ENCODE assay signal across 8 cellular contexts in genomic region chr9:124769451-124770358, GRCh38. TPM values are rescaled to one million over a fixed set of nuclear protein-coding genes. Genes with fewer than 3 reads are reported as not detected.
DNase-seq lines count a peak whose midpoint lies in the region; ATAC-seq and TF ChIP-seq lines count a peak whose summit lies in the region.

No MANE protein-coding gene starts in this region.

- no peak overlapping the region for H3K23ac ChIP-seq in mesendoderm (ENCODE audit: low read length)

- no peaks in the 10 kb centered on the region for H3K9me3 Mint-ChIP-seq in chondrocyte (ENCODE audit: low read depth)

- H3K4ac ChIP-seq in mesendoderm (ENCODE audit: low read depth, low read length), result no peak overlapping the region

- H3K79me2 ChIP-seq in mesendoderm (ENCODE audit: control insufficient read depth, insufficient read depth, low read length), result peaks cover 20% of the 10 kb centered on the region

- H3K27ac Mint-ChIP-seq in chondrocyte (ENCODE audit: unreplicated experiment), result no peak overlapping the region

- no peak for ATAC-seq in GM18498 (IDR thresholded peaks at IDR 0.05; ENCODE audit: unreplicated experiment)

- no peak overlapping the region for H2AK5ac ChIP-seq in mesendoderm (ENCODE audit: low read length)

- H3K27ac ChIP-seq in mesendoderm (ENCODE audit: low read depth, low read length) (peak overlapping the region; percentile 72), urinary bladder (ENCODE audit: low read depth) (no peak overlapping the region)

- peaks cover 3% of the 10 kb centered on the region for H3K36me3 Mint-ChIP-seq in chondrocyte (ENCODE audit: low read depth)

- peak overlapping the region; percentile 91 for H3K4me2 ChIP-seq in mesendoderm (ENCODE audit: low read length)

- peak overlapping the region; percentile 57 for H3K18ac ChIP-seq in mesendoderm (ENCODE audit: low read length)

- peak overlapping the region; percentile 84 for H3K56ac ChIP-seq in mesendoderm (ENCODE audit: low read length)

- H3K4me1 ChIP-seq in mesendoderm (ENCODE audit: control insufficient read depth, low read depth, low read length) (peaks cover 3% of the 10 kb centered on the region), urinary bladder (ENCODE audit: insufficient read depth) (no peaks in the 10 kb centered on the region)

- H3K9ac ChIP-seq in mesendoderm (ENCODE audit: low read length), result peak overlapping the region; percentile 69

- no peak overlapping the region for H2BK120ac ChIP-seq in mesendoderm (ENCODE audit: low read depth, low read length)

- H3K36me3 ChIP-seq in mesendoderm (ENCODE audit: control insufficient read depth, insufficient read depth, low read length), result no peaks in the 10 kb centered on the region
- H3K36me3 ChIP-seq in urinary bladder (ENCODE audit: insufficient read depth), result no peaks in the 10 kb centered on the region

- H2BK15ac ChIP-seq in mesendoderm (replicated peaks; ENCODE audit: low read depth), result no peak overlapping the region

- peak; percentile 21 to 24 for DNase-seq in SHP77 (lab: John Stamatoyannopoulos, UW)
- no peak for DNase-seq in SHP77 treated with DMSO at 0.1 percent for 48 hours (lab: John Stamatoyannopoulos, UW)
- DNase-seq in OCI-M1 (lab: John Stamatoyannopoulos, UW), result peak; percentile 65
- no peak for DNase-seq in chondrocyte (ENCODE audit: low spot score)
- DNase-seq in mesendoderm, result no peak
- DNase-seq in inferior parietal cortex (ENCODE audit: extremely low spot score), result no peak

- H3K4me3 ChIP-seq in mesendoderm (ENCODE audit: low read length) (peak overlapping the region; percentile 57), urinary bladder (ENCODE audit: low read depth, low read length) (peak overlapping the region; percentile 93)

- no peak overlapping the region for H2BK5ac ChIP-seq in mesendoderm (ENCODE audit: low read length)

- peaks cover 33% of the 10 kb centered on the region for H3K4me1 Mint-ChIP-seq in chondrocyte (ENCODE audit: low read depth)

- no peaks in the 10 kb centered on the region for H3K27me3 ChIP-seq in mesendoderm (ENCODE audit: insufficient read depth, low read length, poor library complexity)

- no peak overlapping the region for H4K8ac ChIP-seq in mesendoderm (ENCODE audit: low read depth, low read length)

- no peak overlapping the region for H4K5ac ChIP-seq in mesendoderm (ENCODE audit: low read length)

- no CpG with 5 or more reads among the region's 57 CpGs for WGBS in mesendoderm (ENCODE audit: extremely low coverage, insufficient coverage, low lambda C conversion rate)
- 4% methylated on average over 57 of the region's 57 CpGs for WGBS in urinary bladder

- TF ChIP-seq CTCF in chondrocyte (IDR thresholded peaks at IDR 0.05), result no peak

- H3K27me3 Mint-ChIP-seq in chondrocyte (ENCODE audit: low read depth), result peaks cover 39% of the 10 kb centered on the region

- H3K79me1 ChIP-seq in mesendoderm (ENCODE audit: low read length), result peaks cover 2% of the 10 kb centered on the region

- H3K4me3 Mint-ChIP-seq in chondrocyte (ENCODE audit: unreplicated experiment), result peak overlapping the region; percentile 76

RNA-seq across cellular contexts. Expression of gene NR6A1, which starts 1.4 kb away (rescaled TPM):
- total RNA-seq in chondrocyte (0.39 to 0.77 TPM (median 0.56 TPM) in 3 replicates), urinary bladder (1.4 TPM)
- 58.7 TPM for polyA plus RNA-seq in mesendoderm (2013, experiment 1 of 2)
- 58.1 TPM for polyA plus RNA-seq in mesendoderm (2013, experiment 2 of 2)
- polyA plus RNA-seq in urinary bladder, result 0.29 TPM

RNA-seq across cellular contexts. Expression of gene OLFML2A, which starts 7.2 kb away (rescaled TPM):
- total RNA-seq in chondrocyte (112 to 475 TPM (median 469 TPM) in 3 replicates), urinary bladder (40.2 TPM)
- polyA plus RNA-seq in mesendoderm (2013, experiment 1 of 2), result 2.1 TPM
- polyA plus RNA-seq in mesendoderm (2013, experiment 2 of 2), result 2.4 TPM
- 36.8 TPM for polyA plus RNA-seq in urinary bladder

Comparison
In these comparisons a context has a peak if more than half of its experiments do, and no peak if none do; other contexts are left out.
1. DNase-seq: peak in SHP77 (2 of 2) and OCI-M1 (single experiment); none in SHP77 treated with DMSO at 0.1 percent for 48 hours (single experiment), chondrocyte (single experiment), mesendoderm (single experiment) and inferior parietal cortex (single experiment).